In the genomic region with DNA sequence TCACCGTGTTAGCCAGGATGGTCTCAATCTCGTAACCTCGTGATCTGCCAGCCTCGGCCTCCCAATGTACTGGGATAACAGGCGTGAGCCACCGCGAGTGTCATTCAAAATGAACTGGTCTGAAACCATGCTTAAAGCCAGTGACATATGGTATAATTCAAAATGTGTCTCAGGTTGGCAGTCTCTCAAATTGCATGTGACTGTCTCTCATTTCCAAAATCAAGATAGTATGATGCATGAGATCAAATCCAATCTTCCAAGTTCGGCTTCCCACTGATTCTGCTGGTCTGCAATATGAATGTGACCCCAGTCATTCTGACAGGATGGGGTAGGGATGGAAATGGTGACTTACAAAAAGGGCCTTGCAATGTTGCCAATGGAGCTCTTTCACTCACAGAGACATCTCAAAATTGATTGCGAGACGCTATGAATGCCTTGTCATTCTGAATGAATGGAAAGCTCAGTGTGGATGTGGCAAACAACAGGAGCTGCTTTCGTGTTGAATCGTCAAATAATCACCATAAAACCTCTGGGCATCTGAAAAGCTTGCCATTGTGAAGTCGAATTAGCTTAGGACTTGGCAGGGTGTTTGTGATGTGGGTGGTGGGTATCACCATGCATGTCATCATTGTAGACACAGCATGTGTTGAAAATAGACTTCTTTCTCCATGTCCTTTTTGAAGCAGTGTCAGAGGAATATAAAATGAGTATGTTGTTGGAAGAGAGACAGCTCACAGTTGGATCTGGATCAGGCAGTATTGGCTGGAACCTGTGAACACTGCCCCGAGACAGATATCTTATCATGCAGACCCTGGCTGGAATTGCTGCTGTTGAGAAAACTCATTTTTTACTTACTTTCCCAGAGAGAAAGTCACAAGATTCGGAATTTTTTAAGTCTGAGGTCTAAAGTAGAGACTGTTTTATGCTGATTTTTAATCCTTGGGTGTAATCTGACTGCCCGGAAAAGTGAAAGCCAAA, we compare ENCODE assay signal across 22 cellular contexts. TPM values are rescaled to one million over a fixed set of nuclear protein-coding genes. Genes with fewer than 3 reads are reported as not detected.
A peak's percentile ranks its signal among the peaks of the same experiment; 100 is the strongest.
DNase-seq lines count a peak whose midpoint lies in the region; FAIRE-seq and TF ChIP-seq lines count a peak whose summit lies in the region.
"Had no signal": no experiment of that assay in that cellular context is flagged by ENCODE, and none has a peak within 500 bp of the region (broad histone marks: within the 10 kb centered on the region; RNA-seq: fewer than 3 reads in every experiment).

No MANE protein-coding gene starts in this region.

- peaks cover 19% of the 10 kb centered on the region for H3K27me3 Mint-ChIP-seq in brain

- no peaks in the 10 kb centered on the region for H3K79me2 ChIP-seq in keratinocyte (ENCODE audit: control insufficient read depth, insufficient read depth, low read length)

- TF ChIP-seq POLR2A in GM12891 (IDR thresholded peaks at IDR 0.05; ENCODE audit: low read depth, low read length) (no peak), spleen (IDR thresholded peaks at IDR 0.05) (no peak)

- 82 to 89% (median 84%) methylated on average over 16 of the region's 16 CpGs for WGBS in spleen, 5 donors

- no peaks in the 10 kb centered on the region for H3K27me3 ChIP-seq in MG63
- H3K27me3 ChIP-seq in keratinocyte (ENCODE audit: control insufficient read depth, extremely low read depth, insufficient read depth, low read length): no peaks in the 10 kb centered on the region
- H3K27me3 ChIP-seq in spleen (replicated peaks in 1 of 7): peaks cover 0 to 27% (median 0%) of the 10 kb centered on the region in 7 donors

- peaks cover 0 to 4% (median 0%) of the 10 kb centered on the region in 5 experiments for H3K9me3 Mint-ChIP-seq in brain

- H4K20me1 ChIP-seq in keratinocyte (ENCODE audit: control insufficient read depth, extremely low read depth, insufficient read depth, low read length): no peaks in the 10 kb centered on the region

- H2AFZ ChIP-seq in keratinocyte (ENCODE audit: control insufficient read depth, low read length): no peak overlapping the region

- H3K4me3 Mint-ChIP-seq in brain: peak overlapping the region in 1 of 5 experiments; percentile 52

- no peak overlapping the region for H3K27ac ChIP-seq in keratinocyte (ENCODE audit: control insufficient read depth, insufficient read depth, low read length)
- H3K27ac ChIP-seq in spleen: no peak overlapping the region
- H3K27ac ChIP-seq: C4-2B, RWPE1 had no signal

- no peak overlapping the region for H3K4me3 ChIP-seq in MG63
- no peak overlapping the region for H3K4me3 ChIP-seq in keratinocyte (ENCODE audit: control insufficient read depth in 2 of 3, extremely low read depth in 1 of 3, insufficient read depth in 2 of 3, low read depth in 1 of 3, low read length in 3 of 3)
- no peak overlapping the region for H3K4me3 ChIP-seq in spleen

- H3K4me1 Mint-ChIP-seq in brain: peaks cover 33% of the 10 kb centered on the region

- H3K4me2 ChIP-seq in keratinocyte (ENCODE audit: control insufficient read depth, extremely low read depth, insufficient read depth, low read depth, low read length): no peak overlapping the region

- dilution Hi-C loops in keratinocyte (cut with MboI; ENCODE audit: extremely low pct_ligation_motif_present, low sequenced_read_pairs): no loop called here

- no peak for TF ChIP-seq CTCF in brain (conservative IDR thresholded peaks at IDR 0.05)
- no peak for TF ChIP-seq CTCF in keratinocyte (optimal IDR thresholded peaks at IDR 0.05 in 1 of 3, IDR thresholded peaks at IDR 0.05 in 1 of 3, conservative IDR thresholded peaks at IDR 0.05 in 1 of 3; ENCODE audit: extremely low read depth in 1 of 3, insufficient read depth in 2 of 3, low read length in 3 of 3)
- no peak for TF ChIP-seq CTCF in spleen (IDR thresholded peaks at IDR 0.05 in 8 of 11, conservative IDR thresholded peaks at IDR 0.05 in 3 of 11)

- H3K36me3 ChIP-seq in MG63 (no peaks in the 10 kb centered on the region), keratinocyte (ENCODE audit: control insufficient read depth in 2 of 2, extremely low read depth in 1 of 2, insufficient read depth in 2 of 2, low read length in 2 of 2) (no peaks in the 10 kb centered on the region), spleen (no peaks in the 10 kb centered on the region)

- H3K9me3 ChIP-seq in MG63 (no peaks in the 10 kb centered on the region), keratinocyte (ENCODE audit: control insufficient read depth, low read depth, low read length) (no peaks in the 10 kb centered on the region), spleen (no peaks in the 10 kb centered on the region)

- H3K27ac Mint-ChIP-seq in brain: peak overlapping the region; percentile 50 to 88 (median 79)

- peak; percentile 26 for FAIRE-seq in keratinocyte (lab: Jason Lieb, UNC)
- no peak for FAIRE-seq in GM12891 (lab: Jason Lieb, UNC)
- no peak for FAIRE-seq in GM19239 (lab: Jason Lieb, UNC)
- FAIRE-seq: HepG2 had no signal

- H3K4me1 ChIP-seq in keratinocyte (ENCODE audit: control insufficient read depth, extremely low read depth, insufficient read depth, low read length): peaks cover 12% of the 10 kb centered on the region
- H3K4me1 ChIP-seq in spleen: no peaks in the 10 kb centered on the region

- intact Hi-C loops in spleen (cut with DNase I; ENCODE audit: low total_unique reads): no loop called here

- DNase-seq in MG63 (peak; percentile 47), keratinocyte (ENCODE audit: low read depth, low spot score) (no peak), GM12891 (ENCODE audit: insufficient read length, low spot score) (no peak), spleen (no peak), GM19239 (ENCODE audit: insufficient read length, low spot score) (no peak)
- DNase-seq in stimulated activated CD4-positive, alpha-beta T cell treated with anti-CD3 and anti-CD28 coated beads, Interleukin-2, amount 100 ng/mL, for 24 hours: no peak
- DNase-seq: ACHN, AML-193, COR-L47, DMS 273 treated with DMSO at 0.1 percent for 48 hours, GDM1, KG1, MV-4-11, NCI-H1417, NCI-H187 treated with DMSO at 0.1 percent for 48 hours, NCI-H2227 treated with DMSO at 0.1 percent for 48 hours, NCI-H524 treated with DMSO at 0.1 percent for 48 hours, PC-3 had no signal

- no peaks in the 10 kb centered on the region for H3K36me3 Mint-ChIP-seq in brain

- no peaks in the 10 kb centered on the region for H3K9me1 ChIP-seq in keratinocyte (ENCODE audit: control insufficient read depth, extremely low read depth, insufficient read depth, low read length)

- no peak overlapping the region for H3K9ac ChIP-seq in keratinocyte (ENCODE audit: control insufficient read depth, extremely low read depth, insufficient read depth, low read length)

TF ChIP-seq in GM12891, 5 proteins besides CTCF, POLR2A, EP300 and RAD21:
- TF ChIP-seq POU2F2 (IDR thresholded peaks at IDR 0.05; ENCODE audit: low read depth, low read length) (no peak), SPI1 (IDR thresholded peaks at IDR 0.05; ENCODE audit: low read depth, low read length) (no peak), TAF1 (IDR thresholded peaks at IDR 0.05; ENCODE audit: low read depth, low read length) (no peak), POLR2AphosphoS5 (IDR thresholded peaks at IDR 0.05; ENCODE audit: low read depth, low read length) (no peak), PAX5 (IDR thresholded peaks at IDR 0.05; ENCODE audit: insufficient read depth, low read length, severe bottlenecking) (no peak)

RNA-seq across cellular contexts. Expression of a gene that starts 12.2 kb away (rescaled TPM):
- not detected in 2 replicates for total RNA-seq in MG63 (2014; rRNA removed; shearing (Covaris generic); ENCODE audit: low replicate concordance)
- not detected for polyA plus RNA-seq in brain (ENCODE audit: insufficient read depth, low read depth, low replicate concordance)
- 0.09 to 0.12 TPM in 2 of 3 replicates, not detected in the other for polyA plus RNA-seq in keratinocyte
- polyA plus RNA-seq in keratinocyte (2011; ENCODE audit: low read depth): not detected
- polyA plus RNA-seq in keratinocyte (2011; cell fraction: cytosol; rRNA removed): not detected in 2 replicates
- not detected in 2 replicates for polyA plus RNA-seq in keratinocyte (2011; cell fraction: nucleus; rRNA removed)
- not detected in 2 replicates for polyA plus RNA-seq in keratinocyte (2012; ENCODE audit: low replicate concordance)
- not detected in 3 replicates for polyA minus RNA-seq in keratinocyte
- not detected for polyA minus RNA-seq in keratinocyte (2011; cell fraction: cytosol; rRNA and poly(A)+ RNA removed)
- not detected in 2 replicates for polyA minus RNA-seq in keratinocyte (2011; cell fraction: nucleus; rRNA and poly(A)+ RNA removed)
- polyA plus RNA-seq in GM12891 (2012; ENCODE audit: low read depth, missing spikeins): 0.14 TPM
- under 1 TPM in 1 of 7 donors, not detected in 6; 0.73 TPM for total RNA-seq in spleen
- polyA plus RNA-seq in spleen: under 1 TPM; 0.09 to 0.86 (median 0.24) TPM
- total RNA-seq: HepG2 had no signal
- polyA plus RNA-seq: HepG2 had no signal
